In the genomic region with DNA sequence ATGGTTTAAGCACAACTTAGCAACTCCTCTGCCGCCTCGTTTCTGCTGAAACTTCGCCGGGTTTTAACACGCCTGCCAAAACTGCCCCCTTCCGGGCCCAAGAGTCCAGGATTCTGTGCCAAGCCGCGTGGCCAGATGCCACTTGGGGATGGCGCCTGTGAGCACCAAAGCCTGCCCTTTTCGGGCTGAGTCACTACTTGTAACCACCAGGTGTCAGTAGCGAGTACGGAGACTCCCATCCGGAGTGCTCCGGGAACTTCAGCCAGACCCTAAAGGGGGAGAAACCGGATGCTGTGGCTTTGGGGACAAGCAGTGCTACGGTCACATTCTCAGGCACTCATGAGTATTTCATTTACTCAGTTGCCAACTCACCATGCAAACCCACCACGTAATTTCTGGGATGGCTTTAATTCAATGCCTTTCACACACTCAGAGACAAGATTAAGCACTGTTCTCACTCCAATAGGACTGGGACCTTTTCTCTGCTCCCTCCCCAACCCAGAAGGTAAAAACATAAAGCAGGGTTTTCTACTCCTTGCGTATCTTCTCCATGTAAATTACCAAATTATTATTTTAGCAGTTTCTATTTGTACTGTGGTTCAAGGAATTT, we compare ENCODE assay signal across 8 cellular contexts. TPM values are rescaled to one million over a fixed set of nuclear protein-coding genes. Genes with fewer than 3 reads are reported as not detected.
DNase-seq lines count a peak whose midpoint lies in the region; ATAC-seq and TF ChIP-seq lines count a peak whose summit lies in the region.

No MANE protein-coding gene starts in this region.

- H3K4me3 ChIP-seq in DND-41 (ENCODE audit: low read depth in 1 of 2, low read length in 2 of 2) (no peak overlapping the region), SU-DHL-6 (ENCODE audit: insufficient read depth, low read length, poor library complexity, severe bottlenecking) (no peak overlapping the region), right atrium auricular region (peak overlapping the region; percentile 10 to 24)

- ATAC-seq in DND-41 (ENCODE audit: insufficient read depth, low read depth): peak; percentile 94
- peak; percentile 86 for ATAC-seq in GM21447 (IDR thresholded peaks at IDR 0.05; ENCODE audit: unreplicated experiment)

- no peaks in the 10 kb centered on the region for H3K9me3 ChIP-seq in DND-41 (ENCODE audit: insufficient read depth, low read length, severe bottlenecking)
- H3K9me3 ChIP-seq in SU-DHL-6 (ENCODE audit: insufficient read depth, low read length): no peaks in the 10 kb centered on the region
- H3K9me3 ChIP-seq in right atrium auricular region: no peaks in the 10 kb centered on the region

- H2AFZ ChIP-seq in DND-41 (ENCODE audit: low read depth, low read length) (peak overlapping the region; percentile 53), SU-DHL-6 (ENCODE audit: low read depth, low read length, severe bottlenecking) (no peak overlapping the region)

- H3K27me3 ChIP-seq in DND-41 (ENCODE audit: insufficient read depth, low read length, poor library complexity) (no peaks in the 10 kb centered on the region), SU-DHL-6 (ENCODE audit: low read length) (no peaks in the 10 kb centered on the region), right atrium auricular region (no peaks in the 10 kb centered on the region)

- H3K36me3 ChIP-seq in DND-41 (ENCODE audit: insufficient read depth, low read length): no peaks in the 10 kb centered on the region
- H3K36me3 ChIP-seq in SU-DHL-6 (ENCODE audit: low read length): no peaks in the 10 kb centered on the region
- H3K36me3 ChIP-seq in right atrium auricular region: peaks cover 74% of the 10 kb centered on the region

- H3K4me1 ChIP-seq in DND-41 (ENCODE audit: insufficient read depth, low read length) (peaks cover 19% of the 10 kb centered on the region), right atrium auricular region (peaks cover 0 to 74% of the 10 kb centered on the region in 2 donors)

- TF ChIP-seq CTCF in DND-41 (IDR thresholded peaks at IDR 0.05; ENCODE audit: borderline replicate concordance, extremely low read depth, low read length, poor library complexity, severe bottlenecking) (peak; percentile 91), SU-DHL-6 (IDR thresholded peaks at IDR 0.05; ENCODE audit: insufficient read depth, low read length, poor library complexity, severe bottlenecking) (peak; percentile 71), right atrium auricular region (IDR thresholded peaks at IDR 0.05) (peak; percentile 77 to 94)

- H3K9ac ChIP-seq in DND-41 (ENCODE audit: low read depth, low read length) (no peak overlapping the region), SU-DHL-6 (ENCODE audit: low read length) (no peak overlapping the region)

- no peaks in the 10 kb centered on the region for H3K9me2 ChIP-seq in SU-DHL-6 (replicated peaks; ENCODE audit: insufficient read depth, low read length)

- DNase-seq in DND-41: peak; percentile 84
- peak; percentile 62 for DNase-seq in HuH-7.5 (ENCODE audit: low spot score)
- peak; percentile 68 for DNase-seq in amniotic stem cell (lab: John Stamatoyannopoulos, UW)
- DNase-seq in right atrium auricular region (ENCODE audit: low spot score): peak; percentile 90
- DNase-seq in retina: peak; percentile 76
- no peak for DNase-seq in DMS114 treated with DMSO at 0.1 percent for 48 hours (lab: John Stamatoyannopoulos, UW; ENCODE audit: unreplicated experiment)

- peak overlapping the region; percentile 49; the same call in 1 of the 2 replicates for H3K4me2 ChIP-seq in DND-41 (ENCODE audit: insufficient read depth, low read length)
- H3K4me2 ChIP-seq in SU-DHL-6 (ENCODE audit: low read depth, low read length, poor library complexity, severe bottlenecking): no peak overlapping the region

- H3K27ac ChIP-seq in DND-41 (ENCODE audit: low read length) (no peak overlapping the region), SU-DHL-6 (ENCODE audit: low read depth, low read length) (no peak overlapping the region), right atrium auricular region (peak overlapping the region; percentile 97 to 99)

- no peaks in the 10 kb centered on the region for H4K20me1 ChIP-seq in DND-41 (ENCODE audit: insufficient read depth, low read length)
- no peaks in the 10 kb centered on the region for H4K20me1 ChIP-seq in SU-DHL-6 (ENCODE audit: low read depth, low read length)

- no peaks in the 10 kb centered on the region for H3F3A ChIP-seq in SU-DHL-6 (ENCODE audit: insufficient read depth)

- no peaks in the 10 kb centered on the region for H3K79me2 ChIP-seq in DND-41 (ENCODE audit: insufficient read depth, low read length)
- H3K79me2 ChIP-seq in SU-DHL-6 (ENCODE audit: insufficient read depth, low read length): no peaks in the 10 kb centered on the region

RNA-seq across cellular contexts. Expression of gene PMP22, which starts 7.7 kb away (rescaled TPM):
- total RNA-seq in right atrium auricular region: 100 to 1,000 TPM; 160 to 164 TPM

Comparison
In these comparisons a context has a peak if more than half of its experiments do, and no peak if none do; other contexts are left out.
1. H3K27ac ChIP-seq: peak in right atrium auricular region (2 of 2); none in DND-41 (single experiment) and SU-DHL-6 (single experiment).
2. H3K4me3 ChIP-seq: peak in right atrium auricular region (2 of 2); none in DND-41 (0 of 2) and SU-DHL-6 (single experiment).
3. Peak in every context shown above with its lines, with median percentiles within 50 percentile points of each other: CTCF ChIP-seq.